In the genomic region with DNA sequence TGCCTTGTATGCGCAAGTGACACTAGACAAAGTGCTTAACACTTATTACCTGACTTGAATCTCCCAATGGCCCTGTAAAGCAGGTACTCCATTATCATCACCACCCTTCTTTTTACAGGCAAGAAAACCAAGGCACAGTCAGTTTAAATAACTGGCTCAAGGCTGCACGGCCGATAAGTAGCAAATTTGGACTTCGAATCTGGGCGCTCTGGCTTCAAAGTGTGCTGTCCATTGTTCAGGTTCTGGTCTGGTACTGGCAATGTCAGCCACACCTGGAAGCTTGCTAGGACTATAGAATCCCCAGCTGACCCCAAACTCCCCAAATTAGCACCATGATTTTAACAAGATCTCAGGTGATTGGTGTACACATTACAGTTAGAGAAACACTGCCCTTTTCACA, we compare ENCODE assay signal across 1 cellular context.
A peak's percentile ranks its signal among the peaks of the same experiment; 100 is the strongest.
TF ChIP-seq lines count a peak whose summit lies in the region.

No MANE protein-coding gene starts in this region.

TF ChIP-seq in HepG2, 621 proteins besides CTCF, POLR2A, EP300 and RAD21 (continues in another document):
- TF ChIP-seq NR3C1 (CRISPR knock-in tag; IDR thresholded peaks at IDR 0.05) (no peak), MBD4 (IDR thresholded peaks at IDR 0.05; ENCODE audit: borderline replicate concordance, low read length) (no peak), HMG20A (CRISPR knock-in tag; IDR thresholded peaks at IDR 0.05; ENCODE audit: borderline replicate concordance) (no peak), SOX6 (IDR thresholded peaks at IDR 0.05) (no peak), SOX6 (CRISPR knock-in tag; IDR thresholded peaks at IDR 0.05) (peak; percentile 49), ZNF331 (CRISPR knock-in tag; IDR thresholded peaks at IDR 0.05) (0 out of 2 replicates have a peak, but pooled peaks have one; percentile 14), ZNF546 (CRISPR knock-in tag; conservative IDR thresholded peaks at IDR 0.05) (no peak), ZNF800 (CRISPR knock-in tag; IDR thresholded peaks at IDR 0.05) (no peak), DBP (CRISPR knock-in tag; IDR thresholded peaks at IDR 0.05; ENCODE audit: not compliant biosample characterization) (no peak), ZNF570 (CRISPR knock-in tag; IDR thresholded peaks at IDR 0.05; ENCODE audit: borderline replicate concordance) (no peak), ZNF562 (CRISPR knock-in tag; IDR thresholded peaks at IDR 0.05; ENCODE audit: borderline replicate concordance) (no peak), ZNF343 (CRISPR knock-in tag; IDR thresholded peaks at IDR 0.05) (0 out of 2 replicates have a peak, but pooled peaks have one; percentile 13), SAP130 (CRISPR knock-in tag; IDR thresholded peaks at IDR 0.05; ENCODE audit: low read depth) (no peak), HNF4G (IDR thresholded peaks at IDR 0.05; ENCODE audit: borderline replicate concordance, low read depth, low read length) (peak; percentile 31; the same call in 1 of the 2 replicates), HNF4G (CRISPR knock-in tag; IDR thresholded peaks at IDR 0.05; ENCODE audit: borderline replicate concordance, low read depth) (no peak), ZEB1 (IDR thresholded peaks at IDR 0.05; ENCODE audit: insufficient replicate concordance, low read depth) (peak; percentile 55), ZC3H13 (CRISPR knock-in tag; IDR thresholded peaks at IDR 0.05) (no peak), ATF1 (CRISPR knock-in tag; IDR thresholded peaks at IDR 0.05) (no peak), NCOA1 (CRISPR knock-in tag; IDR thresholded peaks at IDR 0.05) (no peak), NR2F2 (IDR thresholded peaks at IDR 0.05; ENCODE audit: borderline replicate concordance, low read depth) (no peak), RNF219 (CRISPR knock-in tag; IDR thresholded peaks at IDR 0.05) (no peak), PHF21A (CRISPR knock-in tag; IDR thresholded peaks at IDR 0.05) (no peak), ZBTB34 (CRISPR knock-in tag; IDR thresholded peaks at IDR 0.05) (0 out of 2 replicates have a peak, but pooled peaks have one; percentile 0), ZNF768 (CRISPR knock-in tag; IDR thresholded peaks at IDR 0.05) (no peak), MED8 (CRISPR knock-in tag; IDR thresholded peaks at IDR 0.05; ENCODE audit: insufficient replicate concordance) (no peak), PCBP2 (optimal IDR thresholded peaks at IDR 0.05; ENCODE audit: low read depth, low read length, poor library complexity, severe bottlenecking) (no peak), EHMT2 (IDR thresholded peaks at IDR 0.05; ENCODE audit: borderline replicate concordance, low read depth, low read length) (no peak), RFX1 (IDR thresholded peaks at IDR 0.05) (no peak), ZNF136 (CRISPR knock-in tag; IDR thresholded peaks at IDR 0.05; ENCODE audit: low read depth) (no peak), AGO2 (optimal IDR thresholded peaks at IDR 0.05; ENCODE audit: low read depth, low read length) (peak; percentile 38), HMGXB3 (CRISPR knock-in tag; IDR thresholded peaks at IDR 0.05; ENCODE audit: borderline replicate concordance) (no peak), ZNF367 (CRISPR knock-in tag; IDR thresholded peaks at IDR 0.05; ENCODE audit: borderline replicate concordance) (no peak), SOX13 (IDR thresholded peaks at IDR 0.05) (no peak), SOX13 (CRISPR knock-in tag; conservative IDR thresholded peaks at IDR 0.05 in 1 of 2, IDR thresholded peaks at IDR 0.05 in 1 of 2) (peak in 1 of 2 experiments; percentile 69; a peak in 2 of 4 replicates), ZNF276 (CRISPR knock-in tag; IDR thresholded peaks at IDR 0.05; ENCODE audit: low read depth) (peak; percentile 33; the same call in 1 of the 2 replicates)
- TF ChIP-seq, protein P1, sequence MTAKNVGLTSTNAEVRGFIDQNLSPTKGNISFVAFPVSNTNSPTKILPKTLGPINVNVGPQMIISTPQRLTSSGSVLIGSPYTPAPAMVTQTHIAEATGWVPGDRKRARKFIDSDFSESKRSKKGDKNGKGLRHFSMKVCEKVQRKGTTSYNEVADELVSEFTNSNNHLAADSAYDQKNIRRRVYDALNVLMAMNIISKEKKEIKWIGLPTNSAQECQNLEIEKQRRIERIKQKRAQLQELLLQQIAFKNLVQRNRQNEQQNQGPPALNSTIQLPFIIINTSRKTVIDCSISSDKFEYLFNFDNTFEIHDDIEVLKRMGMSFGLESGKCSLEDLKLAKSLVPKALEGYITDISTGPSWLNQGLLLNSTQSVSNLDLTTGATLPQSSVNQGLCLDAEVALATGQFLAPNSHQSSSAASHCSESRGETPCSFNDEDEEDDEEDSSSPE (CRISPR knock-in tag; IDR thresholded peaks at IDR 0.05) = peak; percentile 26; the same call in 1 of the 2 replicates
- TF ChIP-seq, protein P2, sequence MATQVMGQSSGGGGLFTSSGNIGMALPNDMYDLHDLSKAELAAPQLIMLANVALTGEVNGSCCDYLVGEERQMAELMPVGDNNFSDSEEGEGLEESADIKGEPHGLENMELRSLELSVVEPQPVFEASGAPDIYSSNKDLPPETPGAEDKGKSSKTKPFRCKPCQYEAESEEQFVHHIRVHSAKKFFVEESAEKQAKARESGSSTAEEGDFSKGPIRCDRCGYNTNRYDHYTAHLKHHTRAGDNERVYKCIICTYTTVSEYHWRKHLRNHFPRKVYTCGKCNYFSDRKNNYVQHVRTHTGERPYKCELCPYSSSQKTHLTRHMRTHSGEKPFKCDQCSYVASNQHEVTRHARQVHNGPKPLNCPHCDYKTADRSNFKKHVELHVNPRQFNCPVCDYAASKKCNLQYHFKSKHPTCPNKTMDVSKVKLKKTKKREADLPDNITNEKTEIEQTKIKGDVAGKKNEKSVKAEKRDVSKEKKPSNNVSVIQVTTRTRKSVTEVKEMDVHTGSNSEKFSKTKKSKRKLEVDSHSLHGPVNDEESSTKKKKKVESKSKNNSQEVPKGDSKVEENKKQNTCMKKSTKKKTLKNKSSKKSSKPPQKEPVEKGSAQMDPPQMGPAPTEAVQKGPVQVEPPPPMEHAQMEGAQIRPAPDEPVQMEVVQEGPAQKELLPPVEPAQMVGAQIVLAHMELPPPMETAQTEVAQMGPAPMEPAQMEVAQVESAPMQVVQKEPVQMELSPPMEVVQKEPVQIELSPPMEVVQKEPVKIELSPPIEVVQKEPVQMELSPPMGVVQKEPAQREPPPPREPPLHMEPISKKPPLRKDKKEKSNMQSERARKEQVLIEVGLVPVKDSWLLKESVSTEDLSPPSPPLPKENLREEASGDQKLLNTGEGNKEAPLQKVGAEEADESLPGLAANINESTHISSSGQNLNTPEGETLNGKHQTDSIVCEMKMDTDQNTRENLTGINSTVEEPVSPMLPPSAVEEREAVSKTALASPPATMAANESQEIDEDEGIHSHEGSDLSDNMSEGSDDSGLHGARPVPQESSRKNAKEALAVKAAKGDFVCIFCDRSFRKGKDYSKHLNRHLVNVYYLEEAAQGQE (IDR thresholded peaks at IDR 0.05; ENCODE audit: borderline replicate concordance in 1 of 2, low read depth in 1 of 2, low read length in 2 of 2) = peak in 1 of 2 experiments; percentile 73; a peak in 2 of 4 replicates
- TF ChIP-seq, protein P3, sequence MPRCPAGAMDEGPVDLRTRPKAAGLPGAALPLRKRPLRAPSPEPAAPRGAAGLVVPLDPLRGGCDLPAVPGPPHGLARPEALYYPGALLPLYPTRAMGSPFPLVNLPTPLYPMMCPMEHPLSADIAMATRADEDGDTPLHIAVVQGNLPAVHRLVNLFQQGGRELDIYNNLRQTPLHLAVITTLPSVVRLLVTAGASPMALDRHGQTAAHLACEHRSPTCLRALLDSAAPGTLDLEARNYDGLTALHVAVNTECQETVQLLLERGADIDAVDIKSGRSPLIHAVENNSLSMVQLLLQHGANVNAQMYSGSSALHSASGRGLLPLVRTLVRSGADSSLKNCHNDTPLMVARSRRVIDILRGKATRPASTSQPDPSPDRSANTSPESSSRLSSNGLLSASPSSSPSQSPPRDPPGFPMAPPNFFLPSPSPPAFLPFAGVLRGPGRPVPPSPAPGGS (CRISPR knock-in tag; IDR thresholded peaks at IDR 0.05) = no peak
